In the genomic region with DNA sequence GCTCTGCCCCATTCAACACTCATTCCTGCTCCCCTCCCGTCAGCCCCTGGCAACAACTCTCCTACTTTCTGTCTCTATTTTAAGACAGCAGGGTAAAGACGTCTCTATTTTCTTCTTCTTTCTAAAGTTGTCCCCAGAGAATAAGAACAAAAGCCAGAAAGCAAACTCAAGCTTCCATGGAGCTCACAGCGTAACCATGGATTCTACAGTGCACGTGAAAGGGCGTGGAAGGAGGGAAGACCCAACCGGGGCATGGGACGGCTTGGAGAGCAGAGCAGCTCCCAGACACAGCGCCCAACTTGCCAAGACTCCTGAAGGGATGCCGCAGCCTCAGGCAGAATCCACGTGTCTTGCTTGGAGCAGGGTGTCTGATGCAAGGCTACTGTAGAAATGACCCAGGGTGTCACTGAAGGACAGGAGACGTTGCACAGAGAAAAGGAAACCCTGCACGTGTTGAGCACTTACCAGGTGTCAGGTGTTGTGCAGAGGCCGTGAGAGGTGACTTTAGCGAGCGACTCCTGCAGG, we compare ENCODE assay signal across 23 cellular contexts. TPM values are rescaled to one million over a fixed set of nuclear protein-coding genes. Genes with fewer than 3 reads are reported as not detected.
DNase-seq lines count a peak whose midpoint lies in the region; ATAC-seq and TF ChIP-seq lines count a peak whose summit lies in the region.
"Had no signal": no experiment of that assay in that cellular context is flagged by ENCODE, and none has a peak within 500 bp of the region (broad histone marks: within the 10 kb centered on the region; RNA-seq: fewer than 3 reads in every experiment).

No MANE protein-coding gene starts in this region.

- intact Hi-C loops in Right ventricle myocardium inferior (cut with DNase I) (no loop called here), left ventricle myocardium inferior (cut with micrococcal nuclease) (no loop called here), uterus (cut with DNase I; ENCODE audit: low total_unique reads) (no loop called here)

- H3K36me3 ChIP-seq in left ventricle myocardium inferior: no peaks in the 10 kb centered on the region
- no peaks in the 10 kb centered on the region for H3K36me3 ChIP-seq in mesenchymal stem cell (ENCODE audit: control insufficient read depth in 1 of 2, insufficient read depth in 2 of 2, low read depth in 1 of 2, low read length in 2 of 2)
- no peaks in the 10 kb centered on the region for H3K36me3 ChIP-seq in uterus
- no peaks in the 10 kb centered on the region for H3K36me3 ChIP-seq in brain microvascular endothelial cell (replicated peaks)

- no peak overlapping the region for H2AFZ ChIP-seq in mesenchymal stem cell (ENCODE audit: low read depth, low read length)
- H2AFZ ChIP-seq: GM23248 had no signal

- H4K8ac ChIP-seq in mesenchymal stem cell (ENCODE audit: low read length): peak overlapping the region; percentile 4

- no peak overlapping the region for H2AK5ac ChIP-seq in mesenchymal stem cell (ENCODE audit: low read length, severe bottlenecking)

- H3K27me3 ChIP-seq in left ventricle myocardium inferior (ENCODE audit: low read depth) (no peaks in the 10 kb centered on the region), mesenchymal stem cell (ENCODE audit: control insufficient read depth in 1 of 2, insufficient read depth in 1 of 2, low read length in 2 of 2) (peaks cover 0 to 12% of the 10 kb centered on the region in 2 experiments), uterus (no peaks in the 10 kb centered on the region), brain microvascular endothelial cell (replicated peaks) (no peaks in the 10 kb centered on the region)

- no peaks in the 10 kb centered on the region for H3K79me1 ChIP-seq in mesenchymal stem cell (replicated peaks; ENCODE audit: low read length, poor library complexity, severe bottlenecking)

- H3K27ac ChIP-seq in left ventricle myocardium inferior (replicated peaks): no peak overlapping the region
- H3K27ac ChIP-seq in mesenchymal stem cell (ENCODE audit: low read length, poor library complexity, severe bottlenecking): no peak overlapping the region
- peak overlapping the region; percentile 77 to 83 for H3K27ac ChIP-seq in uterus
- no peak overlapping the region for H3K27ac ChIP-seq in brain microvascular endothelial cell
- H3K27ac ChIP-seq: A549, GM23248, RWPE1 had no signal

- ATAC-seq in Right ventricle myocardium inferior (no peak), T-helper 17 cell (no peak), GM21786 (IDR thresholded peaks at IDR 0.05; ENCODE audit: unreplicated experiment) (no peak)
- no peak for ATAC-seq in stimulated activated memory B cell treated with anti-CD40 and anti-IgM and Interleukin-4, amounts not matched to agents 10 μg/mL and 1 μg/mL and 100 μg/mL, for 72 hours

- H3K4me2 ChIP-seq in mesenchymal stem cell (ENCODE audit: low read length, poor library complexity, severe bottlenecking): no peak overlapping the region
- H3K4me2 ChIP-seq: A549 had no signal

- TF ChIP-seq POLR2A in uterus (IDR thresholded peaks at IDR 0.05): no peak

- in situ Hi-C loops in brain microvascular endothelial cell (cut with HindIII; ENCODE audit: low pct_ligation_motif_present, low sequenced_read_pairs): loop anchor here (25.0 kb wide), 1 partner anchor 1572 kb away; no protein-coding TSS in a partner anchor

- no peak overlapping the region for H2BK12ac ChIP-seq in mesenchymal stem cell (ENCODE audit: low read length in 2 of 2)

- H3K4me3 Mint-ChIP-seq in T-helper 17 cell: no peak overlapping the region
- no peak overlapping the region for H3K4me3 Mint-ChIP-seq in stimulated activated memory B cell treated with anti-CD40 and anti-IgM and Interleukin-4, amounts not matched to agents 10 μg/mL and 1 μg/mL and 100 μg/mL, for 72 hours
- H3K4me3 Mint-ChIP-seq: CD14-positive monocyte; CD8-positive, alpha-beta memory T cell; H9 had no signal

- peak overlapping the region; percentile 30 for H4K91ac ChIP-seq in mesenchymal stem cell (ENCODE audit: low read length)

- peak; percentile 23 for DNase-seq in Right ventricle myocardium inferior (ENCODE audit: missing footprints)
- no peak for DNase-seq in left ventricle myocardium inferior
- DNase-seq in T-helper 17 cell: no peak
- no peak for DNase-seq in mesenchymal stem cell
- DNase-seq in uterus: no peak
- DNase-seq in brain microvascular endothelial cell: no peak
- DNase-seq: AML-193; CD8-positive, alpha-beta memory T cell; DMS79 treated with DMSO at 0.1 percent for 48 hours; GM23248; H9; Karpas-422; NCI-H1092; NCI-H1436; NCI-H187 treated with DMSO at 0.1 percent for 48 hours; NCI-H446 treated with DMSO at 0.1 percent for 48 hours; NCI-H526; SHP77 treated with DMSO at 0.1 percent for 48 hours had no signal

- no peaks in the 10 kb centered on the region for H3K27me3 Mint-ChIP-seq in T-helper 17 cell
- H3K27me3 Mint-ChIP-seq in stimulated activated memory B cell treated with anti-CD40 and anti-IgM and Interleukin-4, amounts not matched to agents 10 μg/mL and 1 μg/mL and 100 μg/mL, for 72 hours: no peaks in the 10 kb centered on the region

- H3K23ac ChIP-seq in mesenchymal stem cell (ENCODE audit: low read length in 2 of 2): no peak overlapping the region

- peaks cover 9% of the 10 kb centered on the region for H3K9me3 Mint-ChIP-seq in stimulated activated memory B cell treated with anti-CD40 and anti-IgM and Interleukin-4, amounts not matched to agents 10 μg/mL and 1 μg/mL and 100 μg/mL, for 72 hours
- H3K9me3 Mint-ChIP-seq: CD8-positive, alpha-beta memory T cell had no signal

- no peaks in the 10 kb centered on the region for H3K4me1 Mint-ChIP-seq in T-helper 17 cell
- H3K4me1 Mint-ChIP-seq in stimulated activated memory B cell treated with anti-CD40 and anti-IgM and Interleukin-4, amounts not matched to agents 10 μg/mL and 1 μg/mL and 100 μg/mL, for 72 hours: peaks cover under 1% of the 10 kb centered on the region
- H3K4me1 Mint-ChIP-seq: CD14-positive monocyte; CD8-positive, alpha-beta memory T cell; H9 had no signal

- no peak overlapping the region for H3K18ac ChIP-seq in mesenchymal stem cell (ENCODE audit: low read depth in 1 of 2, low read length in 2 of 2)

- H3K9me3 ChIP-seq in left ventricle myocardium inferior (replicated peaks): no peaks in the 10 kb centered on the region
- H3K9me3 ChIP-seq in T-helper 17 cell (ENCODE audit: control insufficient read depth, low read length, poor library complexity, severe bottlenecking): no peaks in the 10 kb centered on the region
- H3K9me3 ChIP-seq in mesenchymal stem cell (ENCODE audit: control insufficient read depth, low read length): no peaks in the 10 kb centered on the region
- no peaks in the 10 kb centered on the region for H3K9me3 ChIP-seq in uterus
- H3K9me3 ChIP-seq: A549 had no signal

- H3K36me3 Mint-ChIP-seq in T-helper 17 cell (ENCODE audit: low read depth): no peaks in the 10 kb centered on the region
- no peaks in the 10 kb centered on the region for H3K36me3 Mint-ChIP-seq in stimulated activated memory B cell treated with anti-CD40 and anti-IgM and Interleukin-4, amounts not matched to agents 10 μg/mL and 1 μg/mL and 100 μg/mL, for 72 hours
- H3K36me3 Mint-ChIP-seq: CD14-positive monocyte had no signal

- 93% methylated on average over 15 of the region's 15 CpGs for WGBS in mesenchymal stem cell

- peak overlapping the region in 1 of 2 experiments; percentile 9 for H3K14ac ChIP-seq in mesenchymal stem cell (ENCODE audit: low read length in 2 of 2)

- no peak overlapping the region for H3K4me3 ChIP-seq in left ventricle myocardium inferior
- no peak overlapping the region for H3K4me3 ChIP-seq in mesenchymal stem cell (ENCODE audit: insufficient read depth in 1 of 2, low read depth in 1 of 2, low read length in 2 of 2)
- H3K4me3 ChIP-seq in uterus: no peak overlapping the region
- no peak overlapping the region for H3K4me3 ChIP-seq in brain microvascular endothelial cell (ENCODE audit: low read depth, low read length)
- H3K4me3 ChIP-seq: A549, GM23248 had no signal

- no peak overlapping the region for H2BK15ac ChIP-seq in mesenchymal stem cell (ENCODE audit: low read depth, poor library complexity, severe bottlenecking)

- TF ChIP-seq CTCF in left ventricle myocardium inferior (IDR thresholded peaks at IDR 0.05; ENCODE audit: borderline replicate concordance) (no peak), uterus (IDR thresholded peaks at IDR 0.05) (no peak), brain microvascular endothelial cell (IDR thresholded peaks at IDR 0.05; ENCODE audit: low read depth, low read length, missing control alignments) (no peak)

- no peak overlapping the region for H2BK5ac ChIP-seq in mesenchymal stem cell (ENCODE audit: low read depth, low read length, poor library complexity, severe bottlenecking)

- no peak overlapping the region for H2BK120ac ChIP-seq in mesenchymal stem cell (ENCODE audit: low read depth, low read length)

- no peak overlapping the region for H3K9ac ChIP-seq in mesenchymal stem cell (ENCODE audit: low read length)
- H3K9ac ChIP-seq: GM23248 had no signal

- H3K4me1 ChIP-seq in left ventricle myocardium inferior (no peaks in the 10 kb centered on the region), mesenchymal stem cell (ENCODE audit: control insufficient read depth, insufficient read depth, low read depth, low read length) (peaks cover 2% of the 10 kb centered on the region), uterus (peaks cover 4 to 8% of the 10 kb centered on the region in 2 donors)
- H3K4me1 ChIP-seq: A549 had no signal

- H3K4ac ChIP-seq in mesenchymal stem cell (ENCODE audit: low read depth in 1 of 2, low read length in 2 of 2): no peak overlapping the region

- H3K27ac Mint-ChIP-seq in T-helper 17 cell: peak overlapping the region; percentile 29
- no peak overlapping the region for H3K27ac Mint-ChIP-seq in stimulated activated memory B cell treated with anti-CD40 and anti-IgM and Interleukin-4, amounts not matched to agents 10 μg/mL and 1 μg/mL and 100 μg/mL, for 72 hours
- H3K27ac Mint-ChIP-seq: CD14-positive monocyte; CD8-positive, alpha-beta memory T cell had no signal

RNA-seq across cellular contexts. Expression of gene PITRM1, which starts 42.8 kb away (rescaled TPM):
- 91.1 TPM for total RNA-seq in Right ventricle myocardium inferior
- total RNA-seq in left ventricle myocardium inferior: 91.4 TPM
- 10 to 100 TPM; 61.3 to 79.1 TPM for total RNA-seq in T-helper 17 cell
- 53.6 TPM for polyA plus RNA-seq in mesenchymal stem cell (2013, experiment 1 of 2)
- 50.9 TPM for polyA plus RNA-seq in mesenchymal stem cell (2013, experiment 2 of 2)
- 10 to 100 TPM; 37.4 to 100.0 (median 51.4) TPM for total RNA-seq in uterus

Comparison
In these comparisons a context has a peak if more than half of its experiments do, and no peak if none do; other contexts are left out.
1. H3K27ac ChIP-seq: peak in uterus (2 of 2); none in left ventricle myocardium inferior (single experiment), mesenchymal stem cell (single experiment) and brain microvascular endothelial cell (single experiment).